In genomic region chr2:148508878-148509702, GRCh38 we compare ENCODE assay signal across 1 cellular context.
TF ChIP-seq lines count a peak whose summit lies in the region.

No MANE protein-coding gene starts in this region.

TF ChIP-seq in K562, 482 proteins besides CTCF, POLR2A, EP300 and RAD21 (continued from another document and continues in another):
- TF ChIP-seq, protein P1, sequence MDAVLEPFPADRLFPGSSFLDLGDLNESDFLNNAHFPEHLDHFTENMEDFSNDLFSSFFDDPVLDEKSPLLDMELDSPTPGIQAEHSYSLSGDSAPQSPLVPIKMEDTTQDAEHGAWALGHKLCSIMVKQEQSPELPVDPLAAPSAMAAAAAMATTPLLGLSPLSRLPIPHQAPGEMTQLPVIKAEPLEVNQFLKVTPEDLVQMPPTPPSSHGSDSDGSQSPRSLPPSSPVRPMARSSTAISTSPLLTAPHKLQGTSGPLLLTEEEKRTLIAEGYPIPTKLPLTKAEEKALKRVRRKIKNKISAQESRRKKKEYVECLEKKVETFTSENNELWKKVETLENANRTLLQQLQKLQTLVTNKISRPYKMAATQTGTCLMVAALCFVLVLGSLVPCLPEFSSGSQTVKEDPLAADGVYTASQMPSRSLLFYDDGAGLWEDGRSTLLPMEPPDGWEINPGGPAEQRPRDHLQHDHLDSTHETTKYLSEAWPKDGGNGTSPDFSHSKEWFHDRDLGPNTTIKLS (IDR thresholded peaks at IDR 0.05; ENCODE audit: borderline replicate concordance, low read depth): peak; percentile 36; the same call in 1 of the 2 replicates
- TF ChIP-seq KDM2B (CRISPR knock-in tag; IDR thresholded peaks at IDR 0.05) (no peak), KLF13 (tag; IDR thresholded peaks at IDR 0.05; ENCODE audit: borderline replicate concordance, low read depth) (no peak), SUPT5H (IDR thresholded peaks at IDR 0.05) (no peak), NR4A1 (CRISPR knock-in tag; IDR thresholded peaks at IDR 0.05) (no peak), NR4A1 (tag; IDR thresholded peaks at IDR 0.05) (0 out of 2 replicates have a peak, but pooled peaks have one; percentile 55), ZNF512 (tag; IDR thresholded peaks at IDR 0.05) (no peak), MYC (IDR thresholded peaks at IDR 0.05; ENCODE audit: low read depth, low read length) (no peak), MYC (CRISPR knock-in tag; IDR thresholded peaks at IDR 0.05; ENCODE audit: borderline replicate concordance, low read depth) (no peak), TOE1 (IDR thresholded peaks at IDR 0.05; ENCODE audit: borderline replicate concordance) (0 out of 2 replicates have a peak, but pooled peaks have one; percentile 26), TOE1 (CRISPR knock-in tag; IDR thresholded peaks at IDR 0.05; ENCODE audit: borderline replicate concordance, low read depth) (no peak), TAL1 (IDR thresholded peaks at IDR 0.05) (no peak), MBD1 (CRISPR knock-in tag; IDR thresholded peaks at IDR 0.05) (no peak), BACH1 (tag; IDR thresholded peaks at IDR 0.05) (no peak), ZNF174 (CRISPR knock-in tag; IDR thresholded peaks at IDR 0.05) (no peak), SMAD2 (IDR thresholded peaks at IDR 0.05; ENCODE audit: low read depth, low read length) (no peak), PRMT5 (CRISPR knock-in tag; IDR thresholded peaks at IDR 0.05) (no peak), ZNF431 (CRISPR knock-in tag; IDR thresholded peaks at IDR 0.05) (no peak), MCM7 (IDR thresholded peaks at IDR 0.05) (no peak), TRIM28 (IDR thresholded peaks at IDR 0.05) (no peak), ZNF239 (CRISPR knock-in tag; IDR thresholded peaks at IDR 0.05) (no peak), ZNF347 (CRISPR knock-in tag; IDR thresholded peaks at IDR 0.05; ENCODE audit: low read depth) (no peak), HLTF (IDR thresholded peaks at IDR 0.05) (no peak), RCOR1 (IDR thresholded peaks at IDR 0.05; ENCODE audit: borderline replicate concordance in 1 of 2, low read depth in 2 of 2, low read length in 2 of 2) (0 out of 4 replicates have a peak, but pooled peaks of 1 of the 2 experiments have one; percentile 14), ZKSCAN1 (IDR thresholded peaks at IDR 0.05; ENCODE audit: low read depth, low read length) (peak; percentile 91), ZNF324 (CRISPR knock-in tag; IDR thresholded peaks at IDR 0.05) (no peak), SMARCB1 (IDR thresholded peaks at IDR 0.05; ENCODE audit: insufficient read length, low read depth) (no peak), GABPB1 (CRISPR knock-in tag; IDR thresholded peaks at IDR 0.05) (peak; percentile 47; the same call in 1 of the 2 replicates), IRF2 (CRISPR knock-in tag; IDR thresholded peaks at IDR 0.05) (no peak), CTBP1 (IDR thresholded peaks at IDR 0.05; ENCODE audit: borderline replicate concordance) (no peak), TAF9B (IDR thresholded peaks at IDR 0.05; ENCODE audit: partially characterized antibody) (no peak), CLOCK (CRISPR knock-in tag; IDR thresholded peaks at IDR 0.05; ENCODE audit: borderline replicate concordance) (no peak), PATZ1 (CRISPR knock-in tag; IDR thresholded peaks at IDR 0.05; ENCODE audit: borderline replicate concordance) (no peak), ETV5 (CRISPR knock-in tag; IDR thresholded peaks at IDR 0.05; ENCODE audit: low read depth) (0 out of 2 replicates have a peak, but pooled peaks have one; percentile 41), NCOR1 (IDR thresholded peaks at IDR 0.05) (no peak), NFE2L1 (tag; IDR thresholded peaks at IDR 0.05; ENCODE audit: borderline replicate concordance, low read depth) (no peak), LCOR (CRISPR knock-in tag; IDR thresholded peaks at IDR 0.05) (peak; percentile 77), HNRNPK (IDR thresholded peaks at IDR 0.05; ENCODE audit: low read depth, low read length, poor library complexity, severe bottlenecking) (no peak), ESRRA (IDR thresholded peaks at IDR 0.05; ENCODE audit: borderline replicate concordance, low read depth) (no peak)
- TF ChIP-seq, protein P2, sequence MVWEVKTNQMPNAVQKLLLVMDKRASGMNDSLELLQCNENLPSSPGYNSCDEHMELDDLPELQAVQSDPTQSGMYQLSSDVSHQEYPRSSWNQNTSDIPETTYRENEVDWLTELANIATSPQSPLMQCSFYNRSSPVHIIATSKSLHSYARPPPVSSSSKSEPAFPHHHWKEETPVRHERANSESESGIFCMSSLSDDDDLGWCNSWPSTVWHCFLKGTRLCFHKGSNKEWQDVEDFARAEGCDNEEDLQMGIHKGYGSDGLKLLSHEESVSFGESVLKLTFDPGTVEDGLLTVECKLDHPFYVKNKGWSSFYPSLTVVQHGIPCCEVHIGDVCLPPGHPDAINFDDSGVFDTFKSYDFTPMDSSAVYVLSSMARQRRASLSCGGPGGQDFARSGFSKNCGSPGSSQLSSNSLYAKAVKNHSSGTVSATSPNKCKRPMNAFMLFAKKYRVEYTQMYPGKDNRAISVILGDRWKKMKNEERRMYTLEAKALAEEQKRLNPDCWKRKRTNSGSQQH (CRISPR knock-in tag; IDR thresholded peaks at IDR 0.05): no peak
- TF ChIP-seq, protein P3, sequence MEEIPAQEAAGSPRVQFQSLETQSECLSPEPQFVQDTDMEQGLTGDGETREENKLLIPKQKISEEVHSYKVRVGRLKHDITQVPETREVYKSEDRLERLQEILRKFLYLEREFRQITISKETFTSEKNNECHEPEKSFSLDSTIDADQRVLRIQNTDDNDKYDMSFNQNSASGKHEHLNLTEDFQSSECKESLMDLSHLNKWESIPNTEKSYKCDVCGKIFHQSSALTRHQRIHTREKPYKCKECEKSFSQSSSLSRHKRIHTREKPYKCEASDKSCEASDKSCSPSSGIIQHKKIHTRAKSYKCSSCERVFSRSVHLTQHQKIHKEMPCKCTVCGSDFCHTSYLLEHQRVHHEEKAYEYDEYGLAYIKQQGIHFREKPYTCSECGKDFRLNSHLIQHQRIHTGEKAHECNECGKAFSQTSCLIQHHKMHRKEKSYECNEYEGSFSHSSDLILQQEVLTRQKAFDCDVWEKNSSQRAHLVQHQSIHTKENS (CRISPR knock-in tag; IDR thresholded peaks at IDR 0.05): no peak
- TF ChIP-seq, protein P4, sequence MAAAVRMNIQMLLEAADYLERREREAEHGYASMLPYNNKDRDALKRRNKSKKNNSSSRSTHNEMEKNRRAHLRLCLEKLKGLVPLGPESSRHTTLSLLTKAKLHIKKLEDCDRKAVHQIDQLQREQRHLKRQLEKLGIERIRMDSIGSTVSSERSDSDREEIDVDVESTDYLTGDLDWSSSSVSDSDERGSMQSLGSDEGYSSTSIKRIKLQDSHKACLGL (CRISPR knock-in tag; IDR thresholded peaks at IDR 0.05; ENCODE audit: borderline replicate concordance, poor library complexity, severe bottlenecking): no peak
- TF ChIP-seq, protein P5, sequence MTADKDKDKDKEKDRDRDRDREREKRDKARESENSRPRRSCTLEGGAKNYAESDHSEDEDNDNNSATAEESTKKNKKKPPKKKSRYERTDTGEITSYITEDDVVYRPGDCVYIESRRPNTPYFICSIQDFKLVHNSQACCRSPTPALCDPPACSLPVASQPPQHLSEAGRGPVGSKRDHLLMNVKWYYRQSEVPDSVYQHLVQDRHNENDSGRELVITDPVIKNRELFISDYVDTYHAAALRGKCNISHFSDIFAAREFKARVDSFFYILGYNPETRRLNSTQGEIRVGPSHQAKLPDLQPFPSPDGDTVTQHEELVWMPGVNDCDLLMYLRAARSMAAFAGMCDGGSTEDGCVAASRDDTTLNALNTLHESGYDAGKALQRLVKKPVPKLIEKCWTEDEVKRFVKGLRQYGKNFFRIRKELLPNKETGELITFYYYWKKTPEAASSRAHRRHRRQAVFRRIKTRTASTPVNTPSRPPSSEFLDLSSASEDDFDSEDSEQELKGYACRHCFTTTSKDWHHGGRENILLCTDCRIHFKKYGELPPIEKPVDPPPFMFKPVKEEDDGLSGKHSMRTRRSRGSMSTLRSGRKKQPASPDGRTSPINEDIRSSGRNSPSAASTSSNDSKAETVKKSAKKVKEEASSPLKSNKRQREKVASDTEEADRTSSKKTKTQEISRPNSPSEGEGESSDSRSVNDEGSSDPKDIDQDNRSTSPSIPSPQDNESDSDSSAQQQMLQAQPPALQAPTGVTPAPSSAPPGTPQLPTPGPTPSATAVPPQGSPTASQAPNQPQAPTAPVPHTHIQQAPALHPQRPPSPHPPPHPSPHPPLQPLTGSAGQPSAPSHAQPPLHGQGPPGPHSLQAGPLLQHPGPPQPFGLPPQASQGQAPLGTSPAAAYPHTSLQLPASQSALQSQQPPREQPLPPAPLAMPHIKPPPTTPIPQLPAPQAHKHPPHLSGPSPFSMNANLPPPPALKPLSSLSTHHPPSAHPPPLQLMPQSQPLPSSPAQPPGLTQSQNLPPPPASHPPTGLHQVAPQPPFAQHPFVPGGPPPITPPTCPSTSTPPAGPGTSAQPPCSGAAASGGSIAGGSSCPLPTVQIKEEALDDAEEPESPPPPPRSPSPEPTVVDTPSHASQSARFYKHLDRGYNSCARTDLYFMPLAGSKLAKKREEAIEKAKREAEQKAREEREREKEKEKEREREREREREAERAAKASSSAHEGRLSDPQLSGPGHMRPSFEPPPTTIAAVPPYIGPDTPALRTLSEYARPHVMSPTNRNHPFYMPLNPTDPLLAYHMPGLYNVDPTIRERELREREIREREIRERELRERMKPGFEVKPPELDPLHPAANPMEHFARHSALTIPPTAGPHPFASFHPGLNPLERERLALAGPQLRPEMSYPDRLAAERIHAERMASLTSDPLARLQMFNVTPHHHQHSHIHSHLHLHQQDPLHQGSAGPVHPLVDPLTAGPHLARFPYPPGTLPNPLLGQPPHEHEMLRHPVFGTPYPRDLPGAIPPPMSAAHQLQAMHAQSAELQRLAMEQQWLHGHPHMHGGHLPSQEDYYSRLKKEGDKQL (CRISPR knock-in tag; IDR thresholded peaks at IDR 0.05; ENCODE audit: borderline replicate concordance): no peak
- TF ChIP-seq, protein P6, sequence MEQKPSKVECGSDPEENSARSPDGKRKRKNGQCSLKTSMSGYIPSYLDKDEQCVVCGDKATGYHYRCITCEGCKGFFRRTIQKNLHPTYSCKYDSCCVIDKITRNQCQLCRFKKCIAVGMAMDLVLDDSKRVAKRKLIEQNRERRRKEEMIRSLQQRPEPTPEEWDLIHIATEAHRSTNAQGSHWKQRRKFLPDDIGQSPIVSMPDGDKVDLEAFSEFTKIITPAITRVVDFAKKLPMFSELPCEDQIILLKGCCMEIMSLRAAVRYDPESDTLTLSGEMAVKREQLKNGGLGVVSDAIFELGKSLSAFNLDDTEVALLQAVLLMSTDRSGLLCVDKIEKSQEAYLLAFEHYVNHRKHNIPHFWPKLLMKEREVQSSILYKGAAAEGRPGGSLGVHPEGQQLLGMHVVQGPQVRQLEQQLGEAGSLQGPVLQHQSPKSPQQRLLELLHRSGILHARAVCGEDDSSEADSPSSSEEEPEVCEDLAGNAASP (IDR thresholded peaks at IDR 0.05): no peak
- TF ChIP-seq, protein P7, sequence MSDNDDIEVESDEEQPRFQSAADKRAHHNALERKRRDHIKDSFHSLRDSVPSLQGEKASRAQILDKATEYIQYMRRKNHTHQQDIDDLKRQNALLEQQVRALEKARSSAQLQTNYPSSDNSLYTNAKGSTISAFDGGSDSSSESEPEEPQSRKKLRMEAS (CRISPR knock-in tag; IDR thresholded peaks at IDR 0.05): peak; percentile 75
